Comparison of ENCODE assay signal across 1 cellular context in the genomic region with DNA sequence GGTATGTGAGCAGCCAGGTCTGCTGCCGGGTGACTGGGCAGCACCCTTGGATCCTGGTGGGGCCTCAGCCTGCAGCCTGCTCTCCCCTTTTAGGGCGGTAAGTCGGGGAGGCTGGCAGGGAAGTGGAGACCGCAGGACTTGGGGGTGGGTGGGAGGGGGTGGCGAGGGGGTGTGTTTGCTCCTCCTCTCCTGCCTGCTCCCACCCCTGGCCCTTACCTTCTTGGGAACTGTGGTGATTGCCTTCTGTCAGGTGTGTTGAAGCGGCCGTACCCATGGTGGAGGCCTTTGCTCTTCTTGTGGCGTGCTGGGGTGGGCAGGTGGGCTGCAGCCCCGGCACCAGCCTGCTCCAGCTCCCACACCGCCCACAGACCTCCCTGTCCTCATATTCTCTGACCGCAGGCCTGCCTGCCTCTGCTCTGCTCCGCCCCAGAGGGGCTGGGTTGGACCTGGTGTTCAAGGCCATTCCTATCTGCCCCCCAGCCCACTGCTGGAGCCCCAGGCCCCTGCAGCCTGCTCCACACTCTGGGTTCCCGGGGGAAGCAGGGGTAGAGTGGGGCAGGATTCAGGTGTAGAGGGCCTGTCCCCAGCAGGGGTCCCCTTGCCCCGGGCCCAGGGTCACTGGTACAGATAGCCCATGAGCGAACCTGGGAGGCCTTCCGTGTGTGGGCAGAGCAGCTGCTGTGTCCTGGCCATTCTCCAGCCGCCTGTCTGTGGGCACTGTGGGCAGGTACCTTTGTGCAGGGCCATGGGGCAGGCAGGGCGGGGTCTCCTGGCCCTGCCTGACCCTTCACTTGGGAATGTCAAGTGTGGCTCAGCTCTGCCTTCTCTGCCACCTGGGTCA.
A peak's percentile ranks its signal among the peaks of the same experiment; 100 is the strongest.
TF ChIP-seq lines count a peak whose summit lies in the region.

No MANE protein-coding gene starts in this region.

TF ChIP-seq in HepG2, 621 proteins besides CTCF, POLR2A, EP300 and RAD21 (continued from another document and continues in another):
- TF ChIP-seq HOMEZ (CRISPR knock-in tag; IDR thresholded peaks at IDR 0.05; ENCODE audit: low read depth) (peak; percentile 85; the same call in 1 of the 2 replicates), CREB1 (IDR thresholded peaks at IDR 0.05) (no peak), CREB1 (CRISPR knock-in tag; IDR thresholded peaks at IDR 0.05) (no peak), ZNF878 (CRISPR knock-in tag; IDR thresholded peaks at IDR 0.05) (no peak), HMG20B (CRISPR knock-in tag; conservative IDR thresholded peaks at IDR 0.05) (peak; percentile 51), ZNF543 (CRISPR knock-in tag; IDR thresholded peaks at IDR 0.05) (peak; percentile 48; the same call in 1 of the 2 replicates), PRDM15 (CRISPR knock-in tag; IDR thresholded peaks at IDR 0.05) (no peak), MIER2 (CRISPR knock-in tag; IDR thresholded peaks at IDR 0.05) (peak; percentile 14; the same call in 1 of the 2 replicates), RXRB (CRISPR knock-in tag; IDR thresholded peaks at IDR 0.05; ENCODE audit: borderline replicate concordance) (peak; percentile 85), ZBTB39 (CRISPR knock-in tag; IDR thresholded peaks at IDR 0.05) (no peak), MTF2 (CRISPR knock-in tag; IDR thresholded peaks at IDR 0.05; ENCODE audit: borderline replicate concordance) (no peak), ZNF333 (CRISPR knock-in tag; IDR thresholded peaks at IDR 0.05; ENCODE audit: borderline replicate concordance) (no peak), SAFB2 (CRISPR knock-in tag; IDR thresholded peaks at IDR 0.05; ENCODE audit: borderline replicate concordance, low read depth) (peak; percentile 60; the same call in 1 of the 2 replicates), ZBTB7A (CRISPR knock-in tag; IDR thresholded peaks at IDR 0.05) (peak; percentile 99), TBL1XR1 (IDR thresholded peaks at IDR 0.05; ENCODE audit: borderline replicate concordance, low read length, partially characterized antibody) (no peak), PHB2 (IDR thresholded peaks at IDR 0.05; ENCODE audit: partially characterized antibody) (no peak), ZNF251 (CRISPR knock-in tag; IDR thresholded peaks at IDR 0.05) (no peak), ZSCAN29 (CRISPR knock-in tag; conservative IDR thresholded peaks at IDR 0.05) (0 out of 2 replicates have a peak, but pooled peaks have one; percentile 44), ELF1 (CRISPR knock-in tag; IDR thresholded peaks at IDR 0.05) (peak; percentile 16; the same call in 1 of the 2 replicates), ZNF263 (CRISPR knock-in tag; IDR thresholded peaks at IDR 0.05) (peak; percentile 47; the same call in 1 of the 2 replicates), SNAI1 (CRISPR knock-in tag; IDR thresholded peaks at IDR 0.05; ENCODE audit: borderline replicate concordance) (no peak), ZNF652 (CRISPR knock-in tag; IDR thresholded peaks at IDR 0.05; ENCODE audit: borderline replicate concordance, low read depth) (0 out of 2 replicates have a peak, but pooled peaks have one; percentile 9), SIN3B (IDR thresholded peaks at IDR 0.05; ENCODE audit: low read length) (no peak), SCMH1 (CRISPR knock-in tag; IDR thresholded peaks at IDR 0.05; ENCODE audit: borderline replicate concordance) (no peak), REPIN1 (CRISPR knock-in tag; IDR thresholded peaks at IDR 0.05; ENCODE audit: borderline replicate concordance, low read depth) (peak; percentile 22; the same call in 1 of the 2 replicates), ZNF496 (CRISPR knock-in tag; IDR thresholded peaks at IDR 0.05; ENCODE audit: insufficient replicate concordance) (no peak), CEBPB (IDR thresholded peaks at IDR 0.05; ENCODE audit: borderline replicate concordance, low read depth, low read length) (no peak), ATF5 (CRISPR knock-in tag; IDR thresholded peaks at IDR 0.05; ENCODE audit: low read depth) (no peak), ZNF770 (CRISPR knock-in tag; IDR thresholded peaks at IDR 0.05) (no peak), ADNP (CRISPR knock-in tag; IDR thresholded peaks at IDR 0.05) (no peak), MTA3 (CRISPR knock-in tag; IDR thresholded peaks at IDR 0.05) (no peak), RBM22 (optimal IDR thresholded peaks at IDR 0.05; ENCODE audit: low read length) (peak; percentile 84), ZFP36L2 (CRISPR knock-in tag; IDR thresholded peaks at IDR 0.05) (no peak), SMC3 (IDR thresholded peaks at IDR 0.05; ENCODE audit: low read length) (no peak), ZNF256 (CRISPR knock-in tag; conservative IDR thresholded peaks at IDR 0.05) (no peak), SP140L (CRISPR knock-in tag; IDR thresholded peaks at IDR 0.05; ENCODE audit: borderline replicate concordance) (no peak), AGO1 (IDR thresholded peaks at IDR 0.05; ENCODE audit: low read depth, low read length, poor library complexity, severe bottlenecking) (no peak)
- TF ChIP-seq, protein P1, sequence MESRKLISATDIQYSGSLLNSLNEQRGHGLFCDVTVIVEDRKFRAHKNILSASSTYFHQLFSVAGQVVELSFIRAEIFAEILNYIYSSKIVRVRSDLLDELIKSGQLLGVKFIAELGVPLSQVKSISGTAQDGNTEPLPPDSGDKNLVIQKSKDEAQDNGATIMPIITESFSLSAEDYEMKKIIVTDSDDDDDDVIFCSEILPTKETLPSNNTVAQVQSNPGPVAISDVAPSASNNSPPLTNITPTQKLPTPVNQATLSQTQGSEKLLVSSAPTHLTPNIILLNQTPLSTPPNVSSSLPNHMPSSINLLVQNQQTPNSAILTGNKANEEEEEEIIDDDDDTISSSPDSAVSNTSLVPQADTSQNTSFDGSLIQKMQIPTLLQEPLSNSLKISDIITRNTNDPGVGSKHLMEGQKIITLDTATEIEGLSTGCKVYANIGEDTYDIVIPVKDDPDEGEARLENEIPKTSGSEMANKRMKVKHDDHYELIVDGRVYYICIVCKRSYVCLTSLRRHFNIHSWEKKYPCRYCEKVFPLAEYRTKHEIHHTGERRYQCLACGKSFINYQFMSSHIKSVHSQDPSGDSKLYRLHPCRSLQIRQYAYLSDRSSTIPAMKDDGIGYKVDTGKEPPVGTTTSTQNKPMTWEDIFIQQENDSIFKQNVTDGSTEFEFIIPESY (CRISPR knock-in tag; IDR thresholded peaks at IDR 0.05): peak; percentile 13; the same call in 1 of the 2 replicates
- TF ChIP-seq, protein P2, sequence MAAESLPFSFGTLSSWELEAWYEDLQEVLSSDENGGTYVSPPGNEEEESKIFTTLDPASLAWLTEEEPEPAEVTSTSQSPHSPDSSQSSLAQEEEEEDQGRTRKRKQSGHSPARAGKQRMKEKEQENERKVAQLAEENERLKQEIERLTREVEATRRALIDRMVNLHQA (CRISPR knock-in tag; IDR thresholded peaks at IDR 0.05): no peak
- TF ChIP-seq, protein P3, sequence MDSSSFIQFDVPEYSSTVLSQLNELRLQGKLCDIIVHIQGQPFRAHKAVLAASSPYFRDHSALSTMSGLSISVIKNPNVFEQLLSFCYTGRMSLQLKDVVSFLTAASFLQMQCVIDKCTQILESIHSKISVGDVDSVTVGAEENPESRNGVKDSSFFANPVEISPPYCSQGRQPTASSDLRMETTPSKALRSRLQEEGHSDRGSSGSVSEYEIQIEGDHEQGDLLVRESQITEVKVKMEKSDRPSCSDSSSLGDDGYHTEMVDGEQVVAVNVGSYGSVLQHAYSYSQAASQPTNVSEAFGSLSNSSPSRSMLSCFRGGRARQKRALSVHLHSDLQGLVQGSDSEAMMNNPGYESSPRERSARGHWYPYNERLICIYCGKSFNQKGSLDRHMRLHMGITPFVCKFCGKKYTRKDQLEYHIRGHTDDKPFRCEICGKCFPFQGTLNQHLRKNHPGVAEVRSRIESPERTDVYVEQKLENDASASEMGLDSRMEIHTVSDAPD (CRISPR knock-in tag; IDR thresholded peaks at IDR 0.05): peak; percentile 64; the same call in 1 of the 2 replicates
- TF ChIP-seq, protein P4, sequence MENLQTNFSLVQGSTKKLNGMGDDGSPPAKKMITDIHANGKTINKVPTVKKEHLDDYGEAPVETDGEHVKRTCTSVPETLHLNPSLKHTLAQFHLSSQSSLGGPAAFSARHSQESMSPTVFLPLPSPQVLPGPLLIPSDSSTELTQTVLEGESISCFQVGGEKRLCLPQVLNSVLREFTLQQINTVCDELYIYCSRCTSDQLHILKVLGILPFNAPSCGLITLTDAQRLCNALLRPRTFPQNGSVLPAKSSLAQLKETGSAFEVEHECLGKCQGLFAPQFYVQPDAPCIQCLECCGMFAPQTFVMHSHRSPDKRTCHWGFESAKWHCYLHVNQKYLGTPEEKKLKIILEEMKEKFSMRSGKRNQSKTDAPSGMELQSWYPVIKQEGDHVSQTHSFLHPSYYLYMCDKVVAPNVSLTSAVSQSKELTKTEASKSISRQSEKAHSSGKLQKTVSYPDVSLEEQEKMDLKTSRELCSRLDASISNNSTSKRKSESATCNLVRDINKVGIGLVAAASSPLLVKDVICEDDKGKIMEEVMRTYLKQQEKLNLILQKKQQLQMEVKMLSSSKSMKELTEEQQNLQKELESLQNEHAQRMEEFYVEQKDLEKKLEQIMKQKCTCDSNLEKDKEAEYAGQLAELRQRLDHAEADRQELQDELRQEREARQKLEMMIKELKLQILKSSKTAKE (CRISPR knock-in tag; IDR thresholded peaks at IDR 0.05; ENCODE audit: borderline replicate concordance): peak; percentile 83; the same call in 1 of the 2 replicates
